ENCODE assay signal across 17 cellular contexts in genomic region chr3:131772278-131772893, GRCh38.
DNase-seq lines count a peak whose midpoint lies in the region; ATAC-seq lines count a peak whose summit lies in the region.
"Had no signal": no experiment of that assay in that cellular context is flagged by ENCODE, and none has a peak within 500 bp of the region (broad histone marks: within the 10 kb centered on the region; RNA-seq: fewer than 3 reads in every experiment).

No MANE protein-coding gene starts in this region.

- peaks cover 1% of the 10 kb centered on the region for H3K9me3 Mint-ChIP-seq in activated CD4-positive, alpha-beta T cell treated with anti-CD3 and anti-CD28 coated beads for 36 hours (ENCODE audit: low read depth)

- POLR2A ChIA-PET in activated CD4-positive, alpha-beta T cell treated with anti-CD3 and anti-CD28 coated beads for 36 hours (lab: Charles Lee) = no interaction called here

- peaks cover 10% of the 10 kb centered on the region for H3K27me3 Mint-ChIP-seq in activated CD4-positive, alpha-beta T cell treated with anti-CD3 and anti-CD28 coated beads for 36 hours

- no peak for DNase-seq in activated CD4-positive, alpha-beta T cell treated with anti-CD3 and anti-CD28 coated beads for 36 hours
- no peak for DNase-seq in activated CD4-positive, alpha-beta T cell treated with anti-CD3 and anti-CD28 coated beads for 1 hour
- DNase-seq in Caki2 (ENCODE audit: low read depth) (peak; percentile 3), NCI-H2171 treated with DMSO at 0.1 percent for 48 hours (lab: John Stamatoyannopoulos, UW) (peak; percentile 91), left kidney (ENCODE audit: low read depth, low spot score) (peak; percentile 3), epidermal melanocyte (ENCODE audit: insufficient read length, low spot score) (no peak)
- DNase-seq: CD4-positive, CD25-positive, alpha-beta regulatory T cell; DND-41; Karpas-422; NCI-H187; NCI-H2227 treated with DMSO at 0.1 percent for 48 hours; NCI-H510A; NCI-H748 treated with DMSO at 0.1 percent for 48 hours; SIG-M5 had no signal

- H3K4me3 Mint-ChIP-seq in activated CD4-positive, alpha-beta T cell treated with anti-CD3 and anti-CD28 coated beads for 36 hours = no peak overlapping the region
- H3K4me3 Mint-ChIP-seq: CD4-positive, CD25-positive, alpha-beta regulatory T cell had no signal

- no peak overlapping the region for H3K27ac Mint-ChIP-seq in activated CD4-positive, alpha-beta T cell treated with anti-CD3 and anti-CD28 coated beads for 36 hours
- H3K27ac Mint-ChIP-seq: CD4-positive, CD25-positive, alpha-beta regulatory T cell had no signal

- no peaks in the 10 kb centered on the region for H3K36me3 Mint-ChIP-seq in activated CD4-positive, alpha-beta T cell treated with anti-CD3 and anti-CD28 coated beads for 36 hours (ENCODE audit: low read depth)
- H3K36me3 Mint-ChIP-seq: CD4-positive, CD25-positive, alpha-beta regulatory T cell had no signal

- H3K4me1 Mint-ChIP-seq in activated CD4-positive, alpha-beta T cell treated with anti-CD3 and anti-CD28 coated beads for 36 hours = no peaks in the 10 kb centered on the region
- H3K4me1 Mint-ChIP-seq: CD4-positive, CD25-positive, alpha-beta regulatory T cell had no signal

- in situ Hi-C loops in Caki2 (cut with HindIII; ENCODE audit: low pct_unique_long_range_greater_than_20kb, low sequenced_read_pairs) = no loop called here

- intact Hi-C loops in activated CD4-positive, alpha-beta T cell treated with anti-CD3 and anti-CD28 coated beads for 36 hours (cut with DNase I, micrococcal nuclease) = no loop called here

- CTCF ChIA-PET in activated CD4-positive, alpha-beta T cell treated with anti-CD3 and anti-CD28 coated beads for 36 hours (lab: Charles Lee) = no interaction called here

- peak; percentile 65 for ATAC-seq in activated CD4-positive, alpha-beta T cell treated with anti-CD3 and anti-CD28 coated beads for 36 hours
- ATAC-seq in HG03432 (IDR thresholded peaks at IDR 0.05; ENCODE audit: unreplicated experiment) = no peak
- ATAC-seq: GM12878, Panc1 had no signal

Comparison
In these comparisons a context has a peak if more than half of its experiments do, and no peak if none do; other contexts are left out.
1. DNase-seq: peak in Caki2 (single experiment), NCI-H2171 treated with DMSO at 0.1 percent for 48 hours (single experiment) and left kidney (single experiment); none in activated CD4-positive, alpha-beta T cell treated with anti-CD3 and anti-CD28 coated beads for 36 hours (single experiment), activated CD4-positive, alpha-beta T cell treated with anti-CD3 and anti-CD28 coated beads for 1 hour (single experiment) and epidermal melanocyte (single experiment).